Comparison of ENCODE assay signal across 29 cellular contexts in the genomic region with DNA sequence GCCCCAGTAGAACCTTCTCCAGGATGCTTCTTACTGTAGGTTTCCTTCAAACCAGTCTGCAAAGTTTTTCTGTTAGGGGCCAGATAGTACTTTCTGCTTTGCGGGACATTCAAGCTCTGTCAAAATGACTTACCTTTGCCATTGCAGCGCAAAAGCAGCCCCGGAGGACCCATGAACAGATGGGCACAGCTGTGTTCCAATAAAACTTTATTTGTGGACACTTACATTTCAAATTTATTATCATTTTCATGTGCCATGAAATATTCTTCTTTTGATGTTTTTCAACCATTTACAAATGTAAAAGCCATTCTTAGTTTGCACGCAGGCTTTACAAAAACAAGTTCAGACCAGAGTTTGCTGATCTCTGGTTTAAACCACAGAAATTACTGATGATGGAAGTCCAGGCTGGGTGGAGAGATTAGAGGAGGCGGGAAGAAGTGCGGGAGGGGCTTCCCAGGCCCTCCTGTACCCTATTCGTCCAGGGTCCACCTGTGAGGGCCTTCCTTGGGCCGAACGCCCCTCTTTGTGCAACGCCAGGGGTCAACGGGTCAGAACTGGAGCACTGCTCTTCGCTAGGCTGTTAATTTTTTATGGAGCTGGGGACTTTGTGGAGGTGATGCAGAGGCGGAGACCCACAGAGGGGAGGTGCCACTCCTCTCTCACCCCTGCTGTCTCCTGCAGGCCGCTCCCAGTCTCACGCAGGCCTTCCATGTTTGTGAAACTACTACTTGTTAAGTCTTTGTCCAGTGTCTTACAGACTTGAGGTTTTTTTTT. TPM values are rescaled to one million over a fixed set of nuclear protein-coding genes. Genes with fewer than 3 reads are reported as not detected.
"Had no signal": no experiment of that assay in that cellular context is flagged by ENCODE, and none has a peak within 500 bp of the region (broad histone marks: within the 10 kb centered on the region; RNA-seq: fewer than 3 reads in every experiment).

No MANE protein-coding gene starts in this region.

- H3K27ac ChIP-seq: ascending aorta, cardiac muscle cell, coronary artery, gastroesophageal sphincter, left lung, pancreas, prostate gland, spleen, tibial nerve, VCaP had no signal

- ATAC-seq: activated CD4-positive, CD25-positive, alpha-beta regulatory T cell treated with anti-CD3 and anti-CD28 coated beads, Interleukin-2, amount 50 U/mL, for 24 hours; effector memory CD8-positive, alpha-beta T cell; gastroesophageal sphincter; left lung; natural killer cell treated with Interleukin-12 subunit alpha and Interleukin-12 subunit beta and Interleukin-15 and Interleukin-18, amount 100 ng/mL, for 72 hours; pancreas had no signal

- H3K4me3 ChIP-seq: ascending aorta, cardiac muscle cell, coronary artery, gastroesophageal sphincter, left lung, lung, pancreas, prostate gland, spleen, tibial nerve had no signal

- DNase-seq: activated CD4-positive, alpha-beta T cell treated with anti-CD3 and anti-CD28 coated beads for 48 hours; activated CD4-positive, alpha-beta T cell treated with anti-CD3 and anti-CD28 coated beads, Interleukin-2, amount 50 U/mL, for 48 hours; activated CD8-positive, alpha-beta memory T cell treated with anti-CD3 and anti-CD28 coated beads for 24 hours; activated gamma-delta T cell; activated naive CD4-positive, alpha-beta T cell treated with anti-CD3 and anti-CD28 coated beads, Interleukin-2, amount 10 ng/mL, durations not matched to agents 7 days and 5 days; activated naive CD8-positive, alpha-beta T cell treated with anti-CD3 and anti-CD28 coated beads, Interleukin-2, amount 10 ng/mL, durations not matched to agents 7 days and 5 days; activated T-cell treated with anti-CD3 and anti-CD28 coated beads, Interleukin-2, amount 50 U/mL, for 1 hour; cerebellar nuclear complex; effector memory CD8-positive, alpha-beta T cell; hippocampal formation; kidney; mesendoderm; retina; spleen; stimulated activated CD4-positive, alpha-beta T cell treated with anti-CD3 and anti-CD28 coated beads, Interleukin-2, amount 100 ng/mL, for 48 hours; stimulated activated naive CD4-positive, alpha-beta T cell treated with Interleukin-2 at 50 U/mL for 16 hours had no signal

- H3K36me3 ChIP-seq: ascending aorta, cardiac muscle cell, gastroesophageal sphincter, left lung, pancreas, prostate gland, spleen, tibial nerve had no signal

- H3K9me3 ChIP-seq: pancreas, prostate gland had no signal

- FAIRE-seq: endothelial cell of umbilical vein, kidney, pancreas had no signal

RNA-seq across cellular contexts. Expression of a gene that starts 7.6 kb away (rescaled TPM):
- total RNA-seq: natural killer cell treated with Interleukin-12 subunit alpha and Interleukin-12 subunit beta and Interleukin-15 and Interleukin-18, amount 100 ng/mL, for 72 hours had no signal
